15 cellular contexts compared by ENCODE assay signal in genomic region chr11:63875506-63875905, GRCh38. TPM values are rescaled to one million over a fixed set of nuclear protein-coding genes. Genes with fewer than 3 reads are reported as not detected.
A peak's percentile ranks its signal among the peaks of the same experiment; 100 is the strongest.
DNase-seq lines count a peak whose midpoint lies in the region; ATAC-seq and TF ChIP-seq lines count a peak whose summit lies in the region.
"Had no signal": no experiment of that assay in that cellular context is flagged by ENCODE, and none has a peak within 500 bp of the region (broad histone marks: within the 10 kb centered on the region; RNA-seq: fewer than 3 reads in every experiment).

No MANE protein-coding gene starts in this region.

- H3K4me3 Mint-ChIP-seq in activated naive CD8-positive, alpha-beta T cell: no peak overlapping the region
- no peak overlapping the region for H3K4me3 Mint-ChIP-seq in activated naive CD8-positive, alpha-beta T cell treated with anti-CD3 and anti-CD28 coated beads, Interleukin-2, amount 50 U/mL, for 24 hours
- no peak overlapping the region for H3K4me3 Mint-ChIP-seq in T-helper 17 cell
- H3K4me3 Mint-ChIP-seq in effector memory CD8-positive, alpha-beta T cell: no peak overlapping the region
- H3K4me3 Mint-ChIP-seq in stimulated activated effector memory CD8-positive, alpha-beta T cell treated with anti-CD3 and anti-CD28 coated beads, Interleukin-12 subunit alpha, Interleukin-12 subunit beta, amount 100 ng/mL, for 72 hours: no peak overlapping the region
- H3K4me3 Mint-ChIP-seq: IgD-negative memory B cell had no signal

- no peak for TF ChIP-seq CTCF in omental fat pad (IDR thresholded peaks at IDR 0.05)

- no peak for DNase-seq in activated naive CD8-positive, alpha-beta T cell treated with anti-CD3 and anti-CD28 coated beads, Interleukin-2, amount 50 U/mL, for 24 hours
- DNase-seq in T-helper 17 cell (no peak), NCI-H748 (lab: John Stamatoyannopoulos, UW; ENCODE audit: unreplicated experiment) (no peak), omental fat pad (ENCODE audit: low spot score) (no peak), H7 (no peak)
- no peak for DNase-seq in effector memory CD8-positive, alpha-beta T cell
- no peak for DNase-seq in stimulated activated effector memory CD8-positive, alpha-beta T cell treated with anti-CD3 and anti-CD28 coated beads, Interleukin-12 subunit alpha, Interleukin-12 subunit beta, amount 100 ng/mL, for 72 hours (ENCODE audit: low spot score in 2 of 2)
- DNase-seq: Caco-2, DMS53, NCI-H1417 treated with DMSO at 0.1 percent for 48 hours, NCI-H2029, NCI-H510A had no signal

- H3K36me3 ChIP-seq in H7 (replicated peaks; ENCODE audit: control insufficient read depth, insufficient read depth, low read length): no peaks in the 10 kb centered on the region

- H3K4me1 Mint-ChIP-seq in activated naive CD8-positive, alpha-beta T cell (ENCODE audit: low read depth): peaks cover 77% of the 10 kb centered on the region
- H3K4me1 Mint-ChIP-seq in activated naive CD8-positive, alpha-beta T cell treated with anti-CD3 and anti-CD28 coated beads, Interleukin-2, amount 50 U/mL, for 24 hours: peaks cover 81% of the 10 kb centered on the region
- H3K4me1 Mint-ChIP-seq in T-helper 17 cell: peaks cover 39% of the 10 kb centered on the region
- peaks cover 36 to 56% of the 10 kb centered on the region in 2 donors for H3K4me1 Mint-ChIP-seq in effector memory CD8-positive, alpha-beta T cell (ENCODE audit: low read depth in 2 of 2)
- H3K4me1 Mint-ChIP-seq in stimulated activated effector memory CD8-positive, alpha-beta T cell treated with anti-CD3 and anti-CD28 coated beads, Interleukin-12 subunit alpha, Interleukin-12 subunit beta, amount 100 ng/mL, for 72 hours: peaks cover 59% of the 10 kb centered on the region

- H3K27ac Mint-ChIP-seq in activated naive CD8-positive, alpha-beta T cell: peak overlapping the region; percentile 41
- no peak overlapping the region for H3K27ac Mint-ChIP-seq in activated naive CD8-positive, alpha-beta T cell treated with anti-CD3 and anti-CD28 coated beads, Interleukin-2, amount 50 U/mL, for 24 hours
- H3K27ac Mint-ChIP-seq in T-helper 17 cell: peak overlapping the region; percentile 67
- peak overlapping the region; percentile 55 to 62 for H3K27ac Mint-ChIP-seq in effector memory CD8-positive, alpha-beta T cell
- H3K27ac Mint-ChIP-seq in stimulated activated effector memory CD8-positive, alpha-beta T cell treated with anti-CD3 and anti-CD28 coated beads, Interleukin-12 subunit alpha, Interleukin-12 subunit beta, amount 100 ng/mL, for 72 hours: peak overlapping the region; percentile 80
- H3K27ac Mint-ChIP-seq: IgD-negative memory B cell had no signal

- no peaks in the 10 kb centered on the region for H3K27me3 Mint-ChIP-seq in activated naive CD8-positive, alpha-beta T cell
- H3K27me3 Mint-ChIP-seq in activated naive CD8-positive, alpha-beta T cell treated with anti-CD3 and anti-CD28 coated beads, Interleukin-2, amount 50 U/mL, for 24 hours: no peaks in the 10 kb centered on the region
- H3K27me3 Mint-ChIP-seq in T-helper 17 cell: no peaks in the 10 kb centered on the region
- H3K27me3 Mint-ChIP-seq in effector memory CD8-positive, alpha-beta T cell: no peaks in the 10 kb centered on the region
- H3K27me3 Mint-ChIP-seq: IgD-negative memory B cell had no signal

- H3K4me3 ChIP-seq in H7 (ENCODE audit: insufficient read depth, low read depth, low read length): no peak overlapping the region
- H3K4me3 ChIP-seq: Peyer's patch had no signal

- H3K9me3 ChIP-seq in T-helper 17 cell (ENCODE audit: control insufficient read depth, low read length, poor library complexity, severe bottlenecking): no peaks in the 10 kb centered on the region
- H3K9me3 ChIP-seq: Caco-2, Peyer's patch had no signal

- H3K9me3 Mint-ChIP-seq in activated naive CD8-positive, alpha-beta T cell (ENCODE audit: low read depth): no peaks in the 10 kb centered on the region
- H3K9me3 Mint-ChIP-seq in activated naive CD8-positive, alpha-beta T cell treated with anti-CD3 and anti-CD28 coated beads, Interleukin-2, amount 50 U/mL, for 24 hours: no peaks in the 10 kb centered on the region
- H3K9me3 Mint-ChIP-seq in effector memory CD8-positive, alpha-beta T cell: no peaks in the 10 kb centered on the region
- H3K9me3 Mint-ChIP-seq in stimulated activated effector memory CD8-positive, alpha-beta T cell treated with anti-CD3 and anti-CD28 coated beads, Interleukin-12 subunit alpha, Interleukin-12 subunit beta, amount 100 ng/mL, for 72 hours: no peaks in the 10 kb centered on the region
- H3K9me3 Mint-ChIP-seq: IgD-negative memory B cell had no signal

- H3K36me3 Mint-ChIP-seq in activated naive CD8-positive, alpha-beta T cell: peaks cover 5% of the 10 kb centered on the region
- H3K36me3 Mint-ChIP-seq in activated naive CD8-positive, alpha-beta T cell treated with anti-CD3 and anti-CD28 coated beads, Interleukin-2, amount 50 U/mL, for 24 hours (ENCODE audit: low read depth): peaks cover 16% of the 10 kb centered on the region
- H3K36me3 Mint-ChIP-seq in T-helper 17 cell (ENCODE audit: low read depth): peaks cover 3% of the 10 kb centered on the region
- H3K36me3 Mint-ChIP-seq in effector memory CD8-positive, alpha-beta T cell (ENCODE audit: insufficient read depth): peaks cover 8% of the 10 kb centered on the region
- peaks cover 21% of the 10 kb centered on the region for H3K36me3 Mint-ChIP-seq in stimulated activated effector memory CD8-positive, alpha-beta T cell treated with anti-CD3 and anti-CD28 coated beads, Interleukin-12 subunit alpha, Interleukin-12 subunit beta, amount 100 ng/mL, for 72 hours
- H3K36me3 Mint-ChIP-seq: IgD-negative memory B cell had no signal

- no peaks in the 10 kb centered on the region for H3K27me3 ChIP-seq in H7 (ENCODE audit: control insufficient read depth, insufficient read depth, low read length)
- H3K27me3 ChIP-seq: Peyer's patch had no signal

- no peak for ATAC-seq in activated naive CD8-positive, alpha-beta T cell treated with anti-CD3 and anti-CD28 coated beads, Interleukin-2, amount 50 U/mL, for 24 hours
- ATAC-seq in T-helper 17 cell (no peak), omental fat pad (ENCODE audit: low FRiP score) (no peak)
- ATAC-seq in effector memory CD8-positive, alpha-beta T cell (replicated peaks): no peak
- ATAC-seq in stimulated activated effector memory CD8-positive, alpha-beta T cell treated with anti-CD3 and anti-CD28 coated beads, Interleukin-12 subunit alpha, Interleukin-12 subunit beta, amount 100 ng/mL, for 72 hours: no peak

RNA-seq across cellular contexts. Expression of gene MARK2, which starts 36.6 kb away (rescaled TPM):
- 10 to 100 TPM; 44.6 to 53.5 TPM for total RNA-seq in T-helper 17 cell
- 10 to 100 TPM; 14.8 to 27.1 (median 23.4) TPM for total RNA-seq in omental fat pad
- 26.5 and 30.2 TPM in 2 replicates for total RNA-seq in H7 (2014; rRNA removed; shearing (Covaris generic))

RNA-seq across cellular contexts. Expression of gene RCOR2, which starts 41.5 kb away (rescaled TPM):
- total RNA-seq in T-helper 17 cell (not detected), omental fat pad (under 1 TPM in 1 of 4 donors, not detected in 3; 0.32 TPM)
- 63.5 and 66.8 TPM in 2 replicates for total RNA-seq in H7 (2014; rRNA removed; shearing (Covaris generic))

Comparison
In these comparisons a context has a peak if more than half of its experiments do, and no peak if none do; other contexts are left out.
1. RNA of gene RCOR2, which starts 41.5 kb away (total RNA-seq): 63.5 to 66.8 TPM in H7; not detected in T-helper 17 cell and 0.32 TPM in omental fat pad; every median in the first group is over 10 times any median in the second.